Comparison of ENCODE assay signal across 8 cellular contexts in the genomic region with DNA sequence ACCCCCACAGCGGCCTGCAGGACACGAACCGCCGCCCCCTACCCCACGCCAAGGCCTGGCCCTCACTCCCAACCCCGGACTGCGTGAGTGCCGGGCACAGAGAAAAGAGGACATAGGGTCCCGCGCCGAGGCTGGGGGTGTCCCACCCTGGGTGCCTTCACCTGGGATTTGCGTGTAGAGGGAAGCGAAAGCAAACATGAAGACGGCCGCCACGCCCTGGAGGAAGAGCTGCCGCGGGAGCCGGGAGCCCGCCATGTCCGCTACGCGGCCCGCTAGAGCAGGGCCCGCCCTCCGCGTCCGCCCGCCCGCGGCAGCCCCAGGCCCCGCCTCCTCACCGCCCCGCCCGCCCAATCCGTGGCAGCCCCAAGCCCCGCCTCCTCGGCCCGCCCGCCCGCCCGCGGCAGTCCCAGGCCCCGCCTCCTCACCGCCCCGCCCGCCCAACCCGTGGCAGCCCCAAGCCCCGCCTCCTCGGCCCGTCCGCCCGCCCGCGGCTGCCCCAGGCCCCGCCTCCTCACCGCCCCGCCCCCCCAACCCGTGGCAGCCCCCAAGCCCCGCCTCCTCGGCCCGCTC. TPM values are rescaled to one million over a fixed set of nuclear protein-coding genes. Genes with fewer than 3 reads are reported as not detected.
DNase-seq lines count a peak whose midpoint lies in the region; ATAC-seq lines count a peak whose summit lies in the region.

A gene with protein sequence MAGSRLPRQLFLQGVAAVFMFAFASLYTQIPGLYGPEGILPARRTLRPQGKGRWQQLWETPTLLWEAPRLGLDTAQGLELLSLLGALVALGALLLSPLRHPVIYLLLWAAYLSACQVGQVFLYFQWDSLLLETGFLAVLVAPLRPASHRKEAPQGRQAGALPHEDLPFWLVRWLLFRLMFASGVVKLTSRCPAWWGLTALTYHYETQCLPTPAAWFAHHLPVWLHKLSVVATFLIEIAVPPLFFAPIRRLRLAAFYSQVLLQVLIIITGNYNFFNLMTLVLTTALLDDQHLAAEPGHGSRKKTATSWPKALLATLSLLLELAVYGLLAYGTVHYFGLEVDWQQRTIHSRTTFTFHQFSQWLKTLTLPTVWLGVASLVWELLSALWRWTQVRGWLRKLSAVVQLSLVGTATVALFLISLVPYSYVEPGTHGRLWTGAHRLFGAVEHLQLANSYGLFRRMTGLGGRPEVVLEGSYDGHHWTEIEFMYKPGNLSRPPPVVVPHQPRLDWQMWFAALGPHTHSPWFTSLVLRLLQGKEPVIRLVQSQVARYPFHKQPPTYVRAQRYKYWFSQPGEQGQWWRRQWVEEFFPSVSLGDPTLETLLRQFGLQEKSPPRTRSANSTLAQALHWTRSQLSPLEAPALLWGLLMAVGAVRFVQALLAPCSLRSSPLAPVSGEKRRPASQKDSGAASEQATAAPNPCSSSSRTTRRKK (minus strand): TSS at position 282 of the 570 bp plus-strand sequence. CDS start 27 bp downstream, at position 255.

- ATAC-seq in GM19467 (IDR thresholded peaks at IDR 0.05; ENCODE audit: unreplicated experiment) = peak; percentile 40
- peak; percentile 82 for ATAC-seq in T-helper 17 cell

- peak within 1 kb of the TSS; percentile 81 to 92 (median 89) for H3K9ac ChIP-seq in BLaER1 treated with 17β-estradiol and CSF1 and Interleukin-3, amounts not matched to agents 10 nM and 100 nM
- H3K9ac ChIP-seq in HUES6 (ENCODE audit: low read length) = peak within 1 kb of the TSS; percentile 99

- H3K4me3 Mint-ChIP-seq in T-helper 17 cell = peak within 1 kb of the TSS; percentile 96

- peaks cover 24 to 56% (median 39%) of the 10 kb centered on the region in 11 experiments for H3K36me3 ChIP-seq in BLaER1 treated with 17β-estradiol and CSF1 and Interleukin-3, amounts not matched to agents 10 nM and 100 nM
- H3K36me3 ChIP-seq in HUES6 (ENCODE audit: control insufficient read depth, insufficient read depth, low read length) = peaks cover 20% of the 10 kb centered on the region

- H3K27ac Mint-ChIP-seq in T-helper 17 cell = peak within 1 kb of the TSS; percentile 94

- peak within 1 kb of the TSS; percentile 70 to 88 (median 86) for H3K27ac ChIP-seq in BLaER1 treated with 17β-estradiol and CSF1 and Interleukin-3, amounts not matched to agents 10 nM and 100 nM
- peak within 1 kb of the TSS; percentile 98 for H3K27ac ChIP-seq in HUES6 (ENCODE audit: low read depth, low read length)

- no peaks in the 10 kb centered on the region for H3K27me3 Mint-ChIP-seq in T-helper 17 cell

- DNase-seq in T-helper 17 cell (peak; percentile 84 to 96 (median 95)), anterior cingulate cortex (lab: John Stamatoyannopoulos, UW) (peak in 42 of 58 donors; percentile 63 to 100 (median 99)), hypothalamus (lab: John Stamatoyannopoulos, UW) (peak in 35 of 51 donors; percentile 94 to 100 (median 99)), skeletal muscle cell (ENCODE audit: low read depth) (no peak)
- no peak for DNase-seq in NK-92 treated with Interleukin-12 subunit alpha and Interleukin-12 subunit beta, amount 100 ng/mL, for 24 hours (lab: John Stamatoyannopoulos, UW)

- no peaks in the 10 kb centered on the region for H3K36me3 Mint-ChIP-seq in T-helper 17 cell (ENCODE audit: low read depth)

- H4K20me1 ChIP-seq in BLaER1 treated with 17β-estradiol and CSF1 and Interleukin-3, amounts not matched to agents 10 nM and 100 nM = peaks cover 0 to 64% (median 45%) of the 10 kb centered on the region in 11 experiments; a peak in 20 of 22 replicates

- peaks cover 35 to 48% (median 45%) of the 10 kb centered on the region in 10 experiments for H3K4me1 ChIP-seq in BLaER1 treated with 17β-estradiol and CSF1 and Interleukin-3, amounts not matched to agents 10 nM and 100 nM
- H3K4me1 ChIP-seq in HUES6 (ENCODE audit: control insufficient read depth, insufficient read depth, low read length) = peaks cover 17% of the 10 kb centered on the region

- H3K9me3 ChIP-seq in BLaER1 treated with 17β-estradiol and CSF1 and Interleukin-3, amounts not matched to agents 10 nM and 100 nM (replicated peaks in 1 of 11) = no peaks in the 10 kb centered on the region
- no peaks in the 10 kb centered on the region for H3K9me3 ChIP-seq in HUES6 (ENCODE audit: control insufficient read depth, insufficient read depth, low read depth, low read length)
- no peaks in the 10 kb centered on the region for H3K9me3 ChIP-seq in T-helper 17 cell (ENCODE audit: control insufficient read depth, low read length, poor library complexity, severe bottlenecking)

- peaks cover 14% of the 10 kb centered on the region for H3K4me1 Mint-ChIP-seq in T-helper 17 cell

- no peaks in the 10 kb centered on the region for H3K27me3 ChIP-seq in BLaER1 treated with 17β-estradiol and CSF1 and Interleukin-3, amounts not matched to agents 10 nM and 100 nM
- H3K27me3 ChIP-seq in HUES6 (ENCODE audit: control insufficient read depth, insufficient read depth, low read length) = no peaks in the 10 kb centered on the region

- H3K4me2 ChIP-seq in BLaER1 treated with 17β-estradiol and CSF1 and Interleukin-3, amounts not matched to agents 10 nM and 100 nM = peak within 1 kb of the TSS; percentile 94 to 100 (median 99)

- H3K4me3 ChIP-seq in BLaER1 treated with 17β-estradiol and CSF1 and Interleukin-3, amounts not matched to agents 10 nM and 100 nM = peak within 1 kb of the TSS; percentile 81 to 97 (median 92)
- H3K4me3 ChIP-seq in HUES6 (ENCODE audit: low read depth, low read length) (peak within 1 kb of the TSS; percentile 100), skeletal muscle cell (ENCODE audit: low read depth, low read length) (peak within 1 kb of the TSS; percentile 74)

RNA-seq across cellular contexts. Expression of the gene that starts here (rescaled TPM):
- total RNA-seq in T-helper 17 cell = 100 to 1,000 TPM; 110 to 130 TPM

Comparison
In these comparisons a context has a peak if more than half of its experiments do, and no peak if none do; other contexts are left out.
1. DNase-seq: peak in T-helper 17 cell (3 of 3), anterior cingulate cortex (42 of 58) and hypothalamus (35 of 51); none in skeletal muscle cell (single experiment) and NK-92 treated with Interleukin-12 subunit alpha and Interleukin-12 subunit beta, amount 100 ng/mL, for 24 hours (single experiment).
2. Peak in every context shown above with its lines, with median percentiles within 50 percentile points of each other: H3K4me3 ChIP-seq.